ENCODE assay signal across 1 cellular context in the genomic region with DNA sequence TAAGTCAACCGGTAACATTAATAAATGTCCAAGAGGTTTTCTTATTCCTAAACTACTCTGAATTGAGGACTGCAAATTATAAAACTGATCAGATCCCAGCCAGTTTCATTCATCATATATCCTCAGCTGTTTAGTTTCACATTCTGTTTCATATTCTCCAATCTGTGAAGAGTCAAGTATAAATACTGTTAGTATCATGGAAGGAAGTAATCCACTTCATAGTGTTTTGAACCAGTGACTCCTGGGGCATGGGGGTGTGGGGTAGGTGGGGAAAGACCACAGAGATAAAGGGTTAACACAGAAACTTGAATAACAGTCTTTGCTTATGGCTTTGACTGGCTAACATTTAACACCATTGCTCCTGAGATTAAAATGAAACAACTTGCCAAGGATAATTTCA.
TF ChIP-seq lines count a peak whose summit lies in the region.

No MANE protein-coding gene starts in this region.

TF ChIP-seq in IMR-90, 13 proteins besides CTCF, POLR2A, EP300 and RAD21 (continued from another document):
- TF ChIP-seq MXI1 (IDR thresholded peaks at IDR 0.05; ENCODE audit: borderline replicate concordance, low read depth, low read length) (no peak), MAZ (IDR thresholded peaks at IDR 0.05; ENCODE audit: borderline replicate concordance, low read depth, low read length) (no peak), RCOR1 (IDR thresholded peaks at IDR 0.05; ENCODE audit: insufficient replicate concordance, low read length) (no peak), MAFK (IDR thresholded peaks at IDR 0.05; ENCODE audit: low read depth, low read length) (no peak), ELK1 (IDR thresholded peaks at IDR 0.05; ENCODE audit: borderline replicate concordance, low read depth, low read length) (no peak), SMC3 (IDR thresholded peaks at IDR 0.05; ENCODE audit: low read depth, low read length) (no peak), CHD1 (IDR thresholded peaks at IDR 0.05; ENCODE audit: low read depth, low read length) (no peak), BHLHE40 (IDR thresholded peaks at IDR 0.05; ENCODE audit: low read depth, low read length) (no peak), CEBPB (IDR thresholded peaks at IDR 0.05; ENCODE audit: low read depth, low read length) (no peak)
